ENCODE assay signal across 9 cellular contexts in the genomic region with DNA sequence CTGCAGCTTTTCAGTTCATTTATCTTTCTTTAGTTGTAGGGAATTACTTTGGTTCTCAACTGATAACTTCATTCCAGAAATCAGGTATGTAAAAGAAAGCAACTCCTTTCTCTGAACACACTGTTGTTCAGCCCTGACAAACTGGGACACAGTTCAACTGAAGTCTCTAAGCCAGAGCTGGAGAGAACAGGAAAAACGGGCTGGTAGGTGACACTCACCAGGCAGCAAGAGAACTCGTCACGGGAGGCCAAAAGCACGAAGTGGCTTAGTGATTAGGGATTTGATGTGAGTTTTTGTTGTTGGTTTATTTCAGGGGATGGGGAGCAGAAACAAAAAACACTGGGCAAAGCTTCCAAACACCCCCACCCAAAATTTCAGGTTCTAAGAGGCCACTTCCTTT. TPM values are rescaled to one million over a fixed set of nuclear protein-coding genes. Genes with fewer than 3 reads are reported as not detected.
DNase-seq lines count a peak whose midpoint lies in the region; ATAC-seq, FAIRE-seq and TF ChIP-seq lines count a peak whose summit lies in the region.
"Had no signal": no experiment of that assay in that cellular context is flagged by ENCODE, and none has a peak within 500 bp of the region (broad histone marks: within the 10 kb centered on the region; RNA-seq: fewer than 3 reads in every experiment).

No MANE protein-coding gene starts in this region.

- TF ChIP-seq RAD21 in A549 (conservative IDR thresholded peaks at IDR 0.05 in 1 of 2, IDR thresholded peaks at IDR 0.05 in 1 of 2), result no peak
- no peak for TF ChIP-seq RAD21 in Ishikawa (IDR thresholded peaks at IDR 0.05; ENCODE audit: low read depth)

- intact Hi-C loops in natural killer cell (cut with micrococcal nuclease), result loop anchor here (2.0 kb wide), 1 partner anchor 31 kb away; no protein-coding TSS in a partner anchor

- no peaks in the 10 kb centered on the region for H3K9me3 Mint-ChIP-seq in natural killer cell

- DNase-seq in A549 (ENCODE audit: low read depth in 1 of 2, low spot score in 1 of 2) (no peak), bronchial epithelial cell (ENCODE audit: low read depth) (peak; percentile 65), natural killer cell (no peak), NCI-H526 (lab: John Stamatoyannopoulos, UW) (no peak), SKM-1 (lab: John Stamatoyannopoulos, UW; ENCODE audit: unreplicated experiment) (no peak)
- DNase-seq: NCI-H524 treated with DMSO at 0.1 percent for 48 hours had no signal

- CTCF ChIA-PET in A549 (lab: Yijun Ruan, JAX), result interaction anchor here (0.7 to 3.1 kb wide), 7 partner anchors 9 to 51 kb away, joined by 3 to 15 read pairs (median 4); no protein-coding TSS in a partner anchor

- H3K27me3 Mint-ChIP-seq in natural killer cell (ENCODE audit: low read depth in 2 of 2), result no peaks in the 10 kb centered on the region

- peaks cover 28% of the 10 kb centered on the region for H3K36me3 ChIP-seq in bronchial epithelial cell (ENCODE audit: control insufficient read depth, insufficient read depth, low read length)

- no peak for FAIRE-seq in A549 (lab: Jason Lieb, UNC)
- FAIRE-seq in bronchial epithelial cell (lab: Jason Lieb, UNC), result no peak

- H3K36me3 Mint-ChIP-seq in natural killer cell, result no peaks in the 10 kb centered on the region

- H3K9me3 ChIP-seq in A549, result no peaks in the 10 kb centered on the region

- no peak overlapping the region for H3K4me2 ChIP-seq in A549

- TF ChIP-seq POLR2A in A549 (IDR thresholded peaks at IDR 0.05; ENCODE audit: low read length), result no peak

- peaks cover 83 to 84% of the 10 kb centered on the region in 2 donors for H3K4me1 Mint-ChIP-seq in natural killer cell

- WGBS in A549 (ENCODE audit: missing lambda C conversion rate), result 84% methylated on average over 4 of the region's 4 CpGs

- TF ChIP-seq CTCF in A549 (IDR thresholded peaks at IDR 0.05) (no peak), bronchial epithelial cell (IDR thresholded peaks at IDR 0.05; ENCODE audit: insufficient read depth, low read length, severe bottlenecking) (no peak), natural killer cell (IDR thresholded peaks at IDR 0.05) (no peak)

- no peaks in the 10 kb centered on the region for H3K27me3 ChIP-seq in bronchial epithelial cell (ENCODE audit: control insufficient read depth, insufficient read depth, low read length)

- H3K4me3 ChIP-seq in A549 (no peak overlapping the region), bronchial epithelial cell (ENCODE audit: low read depth, low read length) (no peak overlapping the region)

- peak overlapping the region; percentile 96 to 99; a peak in 4 of 6 replicates for H3K27ac ChIP-seq in A549

- POLR2A ChIA-PET in A549 (lab: Yijun Ruan, JAX), result interaction anchor here (1.5 to 2.8 kb wide), 2 partner anchors 11 to 54 kb away, joined by 4 to 13 read pairs; partner anchors contain the start of gene MYH9

- peaks cover 96% of the 10 kb centered on the region for H3K4me1 ChIP-seq in A549

- TF ChIP-seq EP300 in A549 (IDR thresholded peaks at IDR 0.05), result no peak
- TF ChIP-seq EP300 in Ishikawa (IDR thresholded peaks at IDR 0.05; ENCODE audit: borderline replicate concordance), result no peak

- ATAC-seq in A549, result no peak
- ATAC-seq in natural killer cell, result no peak
- no peak for ATAC-seq in HG02623 (IDR thresholded peaks at IDR 0.05; ENCODE audit: unreplicated experiment)
- ATAC-seq in GM21526 (IDR thresholded peaks at IDR 0.05; ENCODE audit: low FRiP score, unreplicated experiment), result no peak

- H3K4me3 Mint-ChIP-seq in natural killer cell, result peak overlapping the region; percentile 78

- peak overlapping the region; percentile 98 to 100 for H3K27ac Mint-ChIP-seq in natural killer cell

TF ChIP-seq in A549, 52 proteins besides CTCF, POLR2A, EP300 and RAD21:
- TF ChIP-seq USF2 (IDR thresholded peaks at IDR 0.05) (no peak), SREBF2 (IDR thresholded peaks at IDR 0.05) (no peak), EHF (CRISPR knock-in tag; IDR thresholded peaks at IDR 0.05) (no peak), BHLHE40 (IDR thresholded peaks at IDR 0.05; ENCODE audit: low read depth, low read length) (no peak), ZFP36 (IDR thresholded peaks at IDR 0.05; ENCODE audit: borderline replicate concordance, partially characterized antibody) (no peak), CEBPB (IDR thresholded peaks at IDR 0.05) (no peak), FOSB (CRISPR knock-in tag; IDR thresholded peaks at IDR 0.05) (no peak), NFE2L2 (conservative IDR thresholded peaks at IDR 0.05; ENCODE audit: low read length) (no peak), FOXS1 (CRISPR knock-in tag; IDR thresholded peaks at IDR 0.05) (no peak), HOXA7 (CRISPR knock-in tag; IDR thresholded peaks at IDR 0.05) (no peak), JUNB (IDR thresholded peaks at IDR 0.05) (no peak)
- TF ChIP-seq, protein P1, sequence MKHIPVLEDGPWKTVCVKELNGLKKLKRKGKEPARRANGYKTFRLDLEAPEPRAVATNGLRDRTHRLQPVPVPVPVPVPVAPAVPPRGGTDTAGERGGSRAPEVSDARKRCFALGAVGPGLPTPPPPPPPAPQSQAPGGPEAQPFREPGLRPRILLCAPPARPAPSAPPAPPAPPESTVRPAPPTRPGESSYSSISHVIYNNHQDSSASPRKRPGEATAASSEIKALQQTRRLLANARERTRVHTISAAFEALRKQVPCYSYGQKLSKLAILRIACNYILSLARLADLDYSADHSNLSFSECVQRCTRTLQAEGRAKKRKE (CRISPR knock-in tag; IDR thresholded peaks at IDR 0.05; ENCODE audit: low read depth), result no peak
- TF ChIP-seq, protein P2, sequence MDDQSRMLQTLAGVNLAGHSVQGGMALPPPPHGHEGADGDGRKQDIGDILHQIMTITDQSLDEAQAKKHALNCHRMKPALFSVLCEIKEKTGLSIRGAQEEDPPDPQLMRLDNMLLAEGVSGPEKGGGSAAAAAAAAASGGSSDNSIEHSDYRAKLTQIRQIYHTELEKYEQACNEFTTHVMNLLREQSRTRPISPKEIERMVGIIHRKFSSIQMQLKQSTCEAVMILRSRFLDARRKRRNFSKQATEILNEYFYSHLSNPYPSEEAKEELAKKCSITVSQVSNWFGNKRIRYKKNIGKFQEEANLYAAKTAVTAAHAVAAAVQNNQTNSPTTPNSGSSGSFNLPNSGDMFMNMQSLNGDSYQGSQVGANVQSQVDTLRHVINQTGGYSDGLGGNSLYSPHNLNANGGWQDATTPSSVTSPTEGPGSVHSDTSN (IDR thresholded peaks at IDR 0.05), result no peak

TF ChIP-seq in Ishikawa, 13 proteins besides CTCF, POLR2A, EP300 and RAD21:
- TF ChIP-seq YY1 (IDR thresholded peaks at IDR 0.05; ENCODE audit: low read depth) (no peak), NFIC (IDR thresholded peaks at IDR 0.05) (peak; percentile 44; the same call in 1 of the 2 replicates)
TF ChIP-seq in Ishikawa: peak in this region for 1.

RNA-seq across cellular contexts. Expression of gene MYH9, which starts 54.1 kb away (rescaled TPM):
- polyA plus RNA-seq in A549 (2011; rRNA removed) (92.1 and 162 TPM in 2 replicates), A549 (2017; fragmentation: RNase III; extraction: RNeasy Plus Mini Kit Qiagen cat#74134 plus additional on column Dnase treatment) (158 to 215 TPM (median 167 TPM) in 3 replicates)
- 112 and 118 TPM in 2 replicates for polyA plus RNA-seq in A549 (2012; cell fraction: cytosol; rRNA removed)
- polyA plus RNA-seq in A549 (2012; cell fraction: nucleus; rRNA removed), result 202 and 239 TPM in 2 replicates
- 460 and 534 TPM in 2 replicates for polyA minus RNA-seq in A549 (2011; rRNA and poly(A)+ RNA removed)
- total RNA-seq in bronchial epithelial cell (378 and 611 TPM in 2 replicates), natural killer cell (1,000 to 10,000 TPM in 1 of 3 donors, 100 to 1,000 TPM in 2; 803 to 1,038 (median 808) TPM)
